ENCODE assay signal across 19 cellular contexts in genomic region chr9:37941253-37941652, GRCh38. TPM values are rescaled to one million over a fixed set of nuclear protein-coding genes. Genes with fewer than 3 reads are reported as not detected.
A peak's percentile ranks its signal among the peaks of the same experiment; 100 is the strongest.
DNase-seq lines count a peak whose midpoint lies in the region; ATAC-seq, FAIRE-seq and TF ChIP-seq lines count a peak whose summit lies in the region.
"Had no signal": no experiment of that assay in that cellular context is flagged by ENCODE, and none has a peak within 500 bp of the region (broad histone marks: within the 10 kb centered on the region; RNA-seq: fewer than 3 reads in every experiment).

No MANE protein-coding gene starts in this region.

- intact Hi-C loops in HepG2 (cut with micrococcal nuclease; ENCODE audit: unreplicated experiment), result no loop called here
- intact Hi-C loops in right lobe of liver (cut with DNase I), result no loop called here
- intact Hi-C loops in PC-9 (cut with micrococcal nuclease; ENCODE audit: unreplicated experiment), result no loop called here

- peak; percentile 12; the same call in 2 of the 3 replicates for ATAC-seq in HepG2
- ATAC-seq in right lobe of liver, result no peak
- ATAC-seq in GM19023 (IDR thresholded peaks at IDR 0.05; ENCODE audit: unreplicated experiment), result no peak

- no peak overlapping the region for H4K8ac ChIP-seq in H1 (ENCODE audit: extremely low read depth, insufficient read depth, low read length)

- no CpG with 5 or more reads among the region's 2 CpGs for WGBS in HepG2 (ENCODE audit: low lambda C conversion rate)
- WGBS in right lobe of liver (ENCODE audit: insufficient coverage, low coverage, low lambda C conversion rate, missing lambda C conversion rate), result no CpG with 5 or more reads among the region's 2 CpGs
- 87% methylated on average over 2 of the region's 2 CpGs; no CpG with 5 or more reads in 1 of the 2 experiments for WGBS in H1 (ENCODE audit: extremely low coverage in 1 of 2, insufficient coverage in 1 of 2, insufficient read length in 1 of 2, insufficient replicate concordance in 2 of 2, low coverage in 1 of 2, low lambda C conversion rate in 2 of 2, missing lambda C conversion rate in 1 of 2), 2 experiments

- in situ Hi-C loops in HepG2 (cut with HindIII; ENCODE audit: extremely low pct_ligation_motif_present, low pct_unique_long_range_greater_than_20kb), result no loop called here

- H3K9me2 ChIP-seq in PC-9 (ENCODE audit: insufficient read depth), result no peaks in the 10 kb centered on the region

- TF ChIP-seq POLR2A in HepG2 (IDR thresholded peaks at IDR 0.05; ENCODE audit: insufficient read depth in 1 of 2, low read depth in 2 of 2, low read length in 2 of 2) (no peak), right lobe of liver (IDR thresholded peaks at IDR 0.05) (no peak), H1 (IDR thresholded peaks at IDR 0.05; ENCODE audit: control extremely low read depth in 1 of 2, low read depth in 2 of 2, low read length in 2 of 2) (no peak)

- no peak for DNase-seq in HepG2 (ENCODE audit: low spot score)
- DNase-seq in right lobe of liver, result no peak
- DNase-seq in H1 (ENCODE audit: low read depth in 1 of 2, low spot score in 2 of 2), result no peak
- DNase-seq in PC-9, result no peak
- no peak for DNase-seq in NCI-H748 treated with DMSO at 0.1 percent for 48 hours (lab: John Stamatoyannopoulos, UW)
- no peak for DNase-seq in DMS 273 (lab: John Stamatoyannopoulos, UW; ENCODE audit: unreplicated experiment)
- DNase-seq: COR-L47, DMS53, GOT3, MV-4-11, NCI-H1436, NCI-H2081, NCI-H524, SHP77 had no signal

- H3K4me2 ChIP-seq in HepG2 (ENCODE audit: low read depth, low read length) (no peak overlapping the region), OCI-LY3 (ENCODE audit: low read length) (no peak overlapping the region), H1 (ENCODE audit: insufficient read depth in 1 of 2, low read depth in 2 of 2, low read length in 2 of 2) (no peak overlapping the region), PC-9 (no peak overlapping the region)

- CTCF ChIA-PET in HepG2 (lab: Yijun Ruan, JAX; ENCODE audit: low intra/inter-chr PET ratio, low total read pairs) (no interaction called here), H1 (lab: Charles Lee; ENCODE audit: partially characterized antibody) (interaction anchor here (0.6 to 5.7 kb wide), 24 partner anchors 8 to 404 kb away, joined by 3 to 31 read pairs (median 4); no protein-coding TSS in a partner anchor), PC-9 (lab: Charles Lee) (no interaction called here)

- H3K27ac ChIP-seq in HepG2 (ENCODE audit: extremely low read length, insufficient read depth, low read length), result no peak overlapping the region
- H3K27ac ChIP-seq in right lobe of liver, result no peak overlapping the region
- H3K27ac ChIP-seq in OCI-LY3 (ENCODE audit: low read length), result no peak overlapping the region
- H3K27ac ChIP-seq in H1 (ENCODE audit: low read depth, low read length), result no peak overlapping the region
- no peak overlapping the region for H3K27ac ChIP-seq in PC-9
- H3K27ac ChIP-seq: C4-2B had no signal

- no peak overlapping the region for H2BK20ac ChIP-seq in H1 (ENCODE audit: low read length)

- H3K4me1 ChIP-seq in HepG2 (ENCODE audit: insufficient read depth, low read length), result peaks cover 32% of the 10 kb centered on the region
- peaks cover 0 to 12% (median 0%) of the 10 kb centered on the region in 4 donors for H3K4me1 ChIP-seq in right lobe of liver
- no peaks in the 10 kb centered on the region for H3K4me1 ChIP-seq in OCI-LY3 (ENCODE audit: low read length)
- peaks cover 6 to 26% (median 15%) of the 10 kb centered on the region in 4 experiments for H3K4me1 ChIP-seq in H1 (replicated peaks in 1 of 4; ENCODE audit: control insufficient read depth in 3 of 4, insufficient read depth in 4 of 4, low read length in 3 of 4)
- H3K4me1 ChIP-seq in PC-9 (replicated peaks; ENCODE audit: insufficient read depth), result peaks cover 80% of the 10 kb centered on the region

- H2AFZ ChIP-seq in HepG2 (ENCODE audit: low read length), result no peak overlapping the region
- H2AFZ ChIP-seq in OCI-LY3 (ENCODE audit: low read depth, low read length), result no peak overlapping the region
- H2AFZ ChIP-seq in H1 (ENCODE audit: low read length), result no peak overlapping the region
- no peak overlapping the region for H2AFZ ChIP-seq in PC-9

- no peak overlapping the region for H3K18ac ChIP-seq in H1 (ENCODE audit: extremely low read depth, low read length)

- H3K14ac ChIP-seq in H1 (ENCODE audit: insufficient read length), result no peak overlapping the region

- H3K79me1 ChIP-seq in H1 (ENCODE audit: low read depth, low read length), result no peaks in the 10 kb centered on the region

- H2BK12ac ChIP-seq in H1 (ENCODE audit: low read depth, low read length), result no peak overlapping the region

- TF ChIP-seq CTCF in HepG2 (CRISPR knock-in tag; IDR thresholded peaks at IDR 0.05) (peak; percentile 24; the same call in 1 of the 2 replicates), right lobe of liver (IDR thresholded peaks at IDR 0.05) (no peak), OCI-LY3 (IDR thresholded peaks at IDR 0.05; ENCODE audit: low read depth, low read length) (peak; percentile 26; the same call in 1 of the 2 replicates), H1 (IDR thresholded peaks at IDR 0.05; ENCODE audit: control extremely low read depth in 1 of 3, insufficient read depth in 1 of 3, low read depth in 1 of 3, low read length in 3 of 3) (peak; percentile 22 to 36 (median 32); a peak in 3 of 4 replicates), PC-9 (conservative IDR thresholded peaks at IDR 0.05) (no peak)

- no peak overlapping the region for H3K4ac ChIP-seq in H1 (replicated peaks; ENCODE audit: insufficient read length, low read depth, low read length)

- no peak overlapping the region for H2BK5ac ChIP-seq in H1 (ENCODE audit: low read depth, low read length)

- peaks cover 51% of the 10 kb centered on the region for H3F3A ChIP-seq in PC-9 (ENCODE audit: insufficient read depth, low read depth)

- H3K79me2 ChIP-seq in HepG2 (ENCODE audit: insufficient read depth, low read length) (no peaks in the 10 kb centered on the region), OCI-LY3 (ENCODE audit: low read length) (no peaks in the 10 kb centered on the region), H1 (ENCODE audit: control insufficient read depth in 1 of 2, insufficient read depth in 2 of 2, low read length in 2 of 2) (no peaks in the 10 kb centered on the region), PC-9 (ENCODE audit: low read depth) (peaks cover 46% of the 10 kb centered on the region)

- H4K20me1 ChIP-seq in HepG2 (ENCODE audit: insufficient read depth, low read length) (peaks cover 13% of the 10 kb centered on the region; the same call in 1 of the 2 replicates), OCI-LY3 (ENCODE audit: insufficient read depth, low read length) (no peaks in the 10 kb centered on the region), H1 (replicated peaks in 1 of 2; ENCODE audit: control insufficient read depth in 1 of 2, insufficient read depth in 2 of 2, low read length in 2 of 2) (peaks cover 3 to 6% of the 10 kb centered on the region in 2 experiments), PC-9 (ENCODE audit: insufficient read depth) (peaks cover 23% of the 10 kb centered on the region)

- no peaks in the 10 kb centered on the region for H3K27me3 ChIP-seq in HepG2 (ENCODE audit: control insufficient read depth in 1 of 2, insufficient read depth in 2 of 2, low read length in 2 of 2)
- H3K27me3 ChIP-seq in right lobe of liver, result no peaks in the 10 kb centered on the region
- H3K27me3 ChIP-seq in OCI-LY3 (ENCODE audit: low read depth, low read length), result no peaks in the 10 kb centered on the region
- H3K27me3 ChIP-seq in H1 (replicated peaks in 1 of 4; ENCODE audit: control insufficient read depth in 3 of 4, extremely low read depth in 1 of 4, insufficient read depth in 3 of 4, low read length in 3 of 4), result no peaks in the 10 kb centered on the region
- no peaks in the 10 kb centered on the region for H3K27me3 ChIP-seq in PC-9 (ENCODE audit: insufficient read depth, low read depth)

- TF ChIP-seq RAD21 in HepG2 (CRISPR knock-in tag; IDR thresholded peaks at IDR 0.05), result no peak
- peak; percentile 24 to 26 for TF ChIP-seq RAD21 in H1 (IDR thresholded peaks at IDR 0.05 in 1 of 2, conservative IDR thresholded peaks at IDR 0.05 in 1 of 2; ENCODE audit: low read depth in 2 of 2, low read length in 2 of 2)

- H3K36me3 ChIP-seq in HepG2 (replicated peaks in 1 of 2; ENCODE audit: control insufficient read depth in 1 of 2, insufficient read depth in 2 of 2, low read length in 2 of 2) (peaks cover 49 to 98% of the 10 kb centered on the region in 2 experiments), right lobe of liver (peaks cover 0 to 20% (median 3%) of the 10 kb centered on the region in 4 donors), OCI-LY3 (replicated peaks; ENCODE audit: low read depth, low read length) (no peaks in the 10 kb centered on the region), H1 (ENCODE audit: control insufficient read depth in 2 of 4, insufficient read depth in 4 of 4, low read length in 3 of 4) (no peaks in the 10 kb centered on the region; a peak in 1 of 8 replicates), PC-9 (ENCODE audit: low read depth) (no peaks in the 10 kb centered on the region)

- H2BK120ac ChIP-seq in H1 (replicated peaks; ENCODE audit: low read depth, low read length), result no peak overlapping the region

- FAIRE-seq in HepG2 (lab: Jason Lieb, UNC), result no peak
- FAIRE-seq in H1 (lab: Jason Lieb, UNC), result no peak
- FAIRE-seq: A204.1, GM12891 had no signal

- no peak overlapping the region for H2BK15ac ChIP-seq in H1 (ENCODE audit: low read length)

- no peak overlapping the region for H3K4me3 ChIP-seq in HepG2 (replicated peaks in 1 of 3; ENCODE audit: insufficient read depth in 1 of 3, low read depth in 2 of 3, low read length in 3 of 3)
- no peak overlapping the region for H3K4me3 ChIP-seq in right lobe of liver
- no peak overlapping the region for H3K4me3 ChIP-seq in OCI-LY3 (ENCODE audit: low read length)
- no peak overlapping the region for H3K4me3 ChIP-seq in H1 (ENCODE audit: extremely low read depth in 1 of 4, insufficient read depth in 2 of 4, low read depth in 3 of 4, low read length in 4 of 4)
- no peak overlapping the region for H3K4me3 ChIP-seq in PC-9

- POLR2A ChIA-PET in HepG2 (lab: Yijun Ruan, JAX) (interaction anchor here (1.3 kb wide), 1 partner anchor 106 kb away, joined by 3 read pairs; no protein-coding TSS in a partner anchor), H1 (lab: Charles Lee; ENCODE audit: partially characterized antibody) (no interaction called here), PC-9 (lab: Charles Lee; ENCODE audit: unreplicated experiment) (no interaction called here)

- H3K9ac ChIP-seq in HepG2 (ENCODE audit: insufficient read depth, low read depth, low read length) (no peak overlapping the region), OCI-LY3 (ENCODE audit: low read length) (no peak overlapping the region), H1 (replicated peaks in 1 of 4; ENCODE audit: extremely low read depth in 1 of 4, low read depth in 3 of 4, low read length in 3 of 4) (no peak overlapping the region)

- no peak overlapping the region for H3K56ac ChIP-seq in H1 (replicated peaks; ENCODE audit: insufficient read length, low read depth, low read length)

- H3K23me2 ChIP-seq in H1 (ENCODE audit: low read depth, low read length), result 0 out of 2 replicates have a peak, but pooled peaks cover 2% of the 10 kb centered on the region

- no peak overlapping the region for H4K5ac ChIP-seq in H1 (ENCODE audit: insufficient read length, low read depth, low read length)

- no peak overlapping the region for H2AK5ac ChIP-seq in H1 (ENCODE audit: low read depth, low read length)

- H3K23ac ChIP-seq in H1 (ENCODE audit: insufficient read length), result no peak overlapping the region

- no peak overlapping the region for H4K91ac ChIP-seq in H1 (replicated peaks; ENCODE audit: insufficient read length, low read length)

- TF ChIP-seq EP300 in HepG2 (IDR thresholded peaks at IDR 0.05; ENCODE audit: low read depth in 2 of 2, low read length in 2 of 2), result no peak
- TF ChIP-seq EP300 in HepG2 (CRISPR knock-in tag; IDR thresholded peaks at IDR 0.05; ENCODE audit: borderline replicate concordance), result no peak
- no peak for TF ChIP-seq EP300 in H1 (IDR thresholded peaks at IDR 0.05; ENCODE audit: borderline replicate concordance in 1 of 2, low read depth in 2 of 2, low read length in 2 of 2)

- H3K9me3 ChIP-seq in HepG2 (ENCODE audit: low read length) (no peaks in the 10 kb centered on the region), right lobe of liver (no peaks in the 10 kb centered on the region), OCI-LY3 (ENCODE audit: insufficient read depth, low read length) (no peaks in the 10 kb centered on the region), H1 (ENCODE audit: insufficient read depth in 2 of 2, low read depth in 1 of 2, low read length in 1 of 2) (no peaks in the 10 kb centered on the region), PC-9 (ENCODE audit: insufficient read depth, low read depth) (no peaks in the 10 kb centered on the region)

- no TSS peak for BruUV-seq in HepG2 (replicated peaks; lab: Mats Ljungman, UMichigan)
- BruUV-seq in PC-9 (replicated peaks; lab: Mats Ljungman, UMichigan), result no TSS peak

RNA-seq across cellular contexts. Expression of gene SLC25A51, which starts 37.3 kb away (rescaled TPM):
- total RNA-seq in HepG2 (2016; rRNA removed; fragmentation: Illumina TruSeq; extraction: Trizol) (37.7 and 40.7 TPM in 2 replicates), right lobe of liver (10 to 100 TPM in 2 of 6 experiments, 1 to 10 TPM in 4; 5.4 to 10.1 (median 7.9) TPM), PC-9 (2021) (12.7 and 14.9 TPM in 2 replicates)
- total RNA-seq in HepG2 (2016; cell fraction: cytosol; rRNA removed; fragmentation: Illumina TruSeq; extraction: Trizol; ENCODE audit: low read depth), result 39.8 and 41.5 TPM in 2 replicates
- 35.8 and 36.3 TPM in 2 replicates for total RNA-seq in HepG2 (2016; cell fraction: insoluble cytoplasmic fraction; rRNA removed; fragmentation: Illumina TruSeq; extraction: Trizol)
- 69.7 and 71.8 TPM in 2 replicates for total RNA-seq in HepG2 (2016; cell fraction: membrane; rRNA removed; fragmentation: Illumina TruSeq; extraction: Trizol)
- total RNA-seq in HepG2 (2016; cell fraction: nucleus; rRNA removed; fragmentation: Illumina TruSeq; extraction: Trizol), result 20.0 and 24.7 TPM in 2 replicates
- polyA plus RNA-seq in HepG2 (2011; rRNA removed) (14.6 and 15.4 TPM in 2 replicates), H1 (2011; rRNA removed) (5.4 and 8.0 TPM in 2 replicates)
- 8.9 and 11.5 TPM in 2 replicates for polyA plus RNA-seq in HepG2 (2011; cell fraction: cytosol; rRNA removed)
- 11.8 and 14.7 TPM in 2 replicates for polyA plus RNA-seq in HepG2 (2011; cell fraction: nucleus; rRNA removed)
- polyA plus RNA-seq in HepG2 (2012), result 6.0 and 8.4 TPM in 2 replicates
- 44.8 and 48.9 TPM in 2 replicates for polyA plus RNA-seq in HepG2 (2016; cell fraction: cytosol; fragmentation: Illumina TruSeq; extraction: Trizol; ENCODE audit: low read depth)
- 19.9 and 21.9 TPM in 2 replicates for polyA plus RNA-seq in HepG2 (2016; cell fraction: insoluble cytoplasmic fraction; fragmentation: Illumina TruSeq; extraction: Trizol; ENCODE audit: low read depth)
- polyA plus RNA-seq in HepG2 (2016; cell fraction: membrane; fragmentation: Illumina TruSeq; extraction: Trizol; ENCODE audit: low read depth), result 48.0 and 51.0 TPM in 2 replicates
- 17.6 and 20.1 TPM in 2 replicates for polyA plus RNA-seq in HepG2 (2016; cell fraction: nucleus; fragmentation: Illumina TruSeq; extraction: Trizol; ENCODE audit: insufficient read depth, low read depth)
- polyA minus RNA-seq in HepG2 (2011; rRNA and poly(A)+ RNA removed; ENCODE audit: low replicate concordance), result 41.7 and 51.3 TPM in 2 replicates
- 17.5 and 18.0 TPM in 2 replicates for polyA minus RNA-seq in HepG2 (2011; cell fraction: cytosol; rRNA and poly(A)+ RNA removed)
- polyA minus RNA-seq in HepG2 (2011; cell fraction: nucleus; rRNA and poly(A)+ RNA removed), result 40.2 and 47.6 TPM in 2 replicates
- 14.5 and 16.8 TPM in 2 replicates for total RNA-seq in H1 (2021; fragmentation: NEBNext Ultra II Directional; extraction: Animal tissue kit (Norgen Biotek cat#: 25700))
- 6.3 TPM for polyA plus RNA-seq in H1 (2011; cell fraction: cytosol; rRNA removed)
- polyA plus RNA-seq in H1 (2011; cell fraction: nucleus; rRNA removed), result 6.7 TPM
- polyA plus RNA-seq in H1 (2012, experiment 1 of 2), result 5.5 to 7.7 TPM (median 6.4 TPM) in 4 replicates
- 1.9 TPM for polyA plus RNA-seq in H1 (2012, experiment 2 of 2)
- polyA plus RNA-seq in H1 (2013, experiment 1 of 2), result 8.0 TPM
- 7.4 TPM for polyA plus RNA-seq in H1 (2013, experiment 2 of 2)
- polyA minus RNA-seq in H1 (2011; rRNA and poly(A)+ RNA removed), result 37.8 and 43.4 TPM in 2 replicates
- polyA minus RNA-seq in H1 (2011; cell fraction: cytosol; rRNA and poly(A)+ RNA removed), result 11.3 TPM
- 28.6 TPM for polyA minus RNA-seq in H1 (2011; cell fraction: nucleus; rRNA and poly(A)+ RNA removed)

Comparison
In these comparisons a context has a peak if more than half of its experiments do, and no peak if none do; other contexts are left out.
1. CTCF ChIP-seq: peak in HepG2 (single experiment), OCI-LY3 (single experiment) and H1 (3 of 3); none in right lobe of liver (0 of 4) and PC-9 (single experiment).
2. Of the 41 proteins assayed by ChIP-seq in both HepG2 and H1: peak only in HepG2: none; only in H1: KDM1A, MAX and RAD21; in both: CTCF; in neither: 37.